ENCODE assay signal across 8 cellular contexts in the genomic region with DNA sequence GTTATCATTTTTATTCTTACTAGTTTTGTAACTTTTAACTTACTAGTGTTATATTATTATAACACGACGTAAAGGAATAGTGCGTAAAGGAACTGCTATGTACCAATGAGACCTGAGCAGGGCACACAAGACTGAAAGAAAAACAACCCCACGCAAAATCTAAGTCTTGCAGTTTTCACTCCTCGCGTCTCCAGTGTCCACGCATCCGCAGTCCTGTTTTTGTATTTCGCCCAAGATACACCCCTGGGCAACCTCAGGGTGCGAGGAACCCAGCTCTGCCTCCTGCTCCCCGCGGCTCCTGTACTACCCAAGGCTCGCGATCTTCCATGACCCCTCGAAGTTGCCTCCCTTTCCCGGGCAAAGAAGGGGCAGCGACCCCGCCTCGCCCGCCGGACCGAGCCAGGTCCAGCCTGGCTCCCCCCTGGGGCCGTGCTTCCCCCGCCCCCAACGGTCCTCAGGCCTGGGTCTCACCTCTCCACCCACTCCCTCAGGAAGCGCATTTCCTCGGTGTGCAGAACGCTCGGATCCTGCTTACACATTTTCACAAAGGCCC. TPM values are rescaled to one million over a fixed set of nuclear protein-coding genes. Genes with fewer than 3 reads are reported as not detected.
DNase-seq lines count a peak whose midpoint lies in the region; ATAC-seq and TF ChIP-seq lines count a peak whose summit lies in the region.

No MANE protein-coding gene starts in this region.

- intact Hi-C loops in PC-9 (cut with micrococcal nuclease; ENCODE audit: unreplicated experiment), result no loop called here
- intact Hi-C loops in MCF 10A (cut with micrococcal nuclease), result loop anchor here (2.0 kb wide), 1 partner anchor 203 kb away; no protein-coding TSS in a partner anchor

- peak overlapping the region; percentile 99 for H3K27ac Mint-ChIP-seq in MCF 10A (ENCODE audit: low read depth, unreplicated experiment)

- H3K36me3 Mint-ChIP-seq in MCF 10A (ENCODE audit: insufficient read depth, unreplicated experiment), result peaks cover 36% of the 10 kb centered on the region

- CTCF ChIA-PET in PC-9 (lab: Charles Lee) (no interaction called here), MCF 10A (lab: Yijun Ruan, JAX) (interaction anchor here (0.5 kb wide), 1 partner anchor 37 kb away, joined by 5 read pairs; the partner anchor contains the start of gene SLC25A17)

- peaks cover 57% of the 10 kb centered on the region for H4K20me1 ChIP-seq in PC-9 (ENCODE audit: insufficient read depth)

- POLR2A ChIA-PET in PC-9 (lab: Charles Lee; ENCODE audit: unreplicated experiment), result interaction anchor here (0.5 to 0.6 kb wide), 5 partner anchors 11 to 592 kb away, joined by 3 to 14 read pairs (median 9); no protein-coding TSS in a partner anchor
- POLR2A ChIA-PET in MCF 10A (lab: Yijun Ruan, JAX), result interaction anchor here (0.5 to 6.9 kb wide), 33 partner anchors 9 to 1536 kb away, joined by 3 to 58 read pairs (median 6); partner anchors contain the start of genes ACO2, PHF5A, RANGAP1 and RBX1

- H3K79me2 ChIP-seq in PC-9 (ENCODE audit: low read depth), result peaks cover 95% of the 10 kb centered on the region

- peak overlapping the region; percentile 99 for H3K4me2 ChIP-seq in PC-9

- DNase-seq in Ammon's horn (ENCODE audit: low spot score) (peak; percentile 29), PC-9 (peak in 1 of 2 experiments; percentile 36), MCF 10A (ENCODE audit: unreplicated experiment) (peak; percentile 34), skeletal muscle cell (ENCODE audit: low read depth) (no peak)
- no peak for DNase-seq in activated effector memory CD4-positive, alpha-beta T cell treated with anti-CD3 and anti-CD28 coated beads, Interleukin-2, amount 50 U/mL, for 16 hours

- H3K27ac ChIP-seq in PC-9 (peak overlapping the region; percentile 88), iPS-20b (ENCODE audit: low read length) (peak overlapping the region; percentile 44)

- TF ChIP-seq CTCF in PC-9 (conservative IDR thresholded peaks at IDR 0.05) (no peak), MCF 10A (IDR thresholded peaks at IDR 0.05; ENCODE audit: unreplicated experiment) (no peak)

- H3K27me3 ChIP-seq in PC-9 (ENCODE audit: insufficient read depth, low read depth) (no peaks in the 10 kb centered on the region), iPS-20b (ENCODE audit: insufficient read depth, low read length) (no peaks in the 10 kb centered on the region)

- H3K4me3 ChIP-seq in PC-9 (peak overlapping the region; percentile 98), iPS-20b (ENCODE audit: low read length) (peak overlapping the region; percentile 100), skeletal muscle cell (ENCODE audit: low read depth, low read length) (peak overlapping the region; percentile 100)

- no peaks in the 10 kb centered on the region for H3K9me2 ChIP-seq in PC-9 (ENCODE audit: insufficient read depth)

- H3K27me3 Mint-ChIP-seq in MCF 10A (ENCODE audit: insufficient read depth, unreplicated experiment), result no peaks in the 10 kb centered on the region

- peak overlapping the region; percentile 92 for H2AFZ ChIP-seq in PC-9

- peaks cover 18% of the 10 kb centered on the region for H3K4me1 Mint-ChIP-seq in MCF 10A (ENCODE audit: insufficient read depth, unreplicated experiment)

- H3K9me3 ChIP-seq in PC-9 (ENCODE audit: insufficient read depth, low read depth) (no peaks in the 10 kb centered on the region), iPS-20b (ENCODE audit: insufficient read depth, low read depth, low read length) (no peaks in the 10 kb centered on the region)

- ATAC-seq in GM18498 (IDR thresholded peaks at IDR 0.05; ENCODE audit: unreplicated experiment) (peak; percentile 30), HG02970 (IDR thresholded peaks at IDR 0.05; ENCODE audit: low FRiP score, unreplicated experiment) (peak; percentile 9)

- H3K4me3 Mint-ChIP-seq in MCF 10A (ENCODE audit: unreplicated experiment), result peak overlapping the region; percentile 97

- peak overlapping the region; percentile 99 for H3K9ac ChIP-seq in iPS-20b (ENCODE audit: low read depth, low read length)

- H3K36me3 ChIP-seq in PC-9 (ENCODE audit: low read depth), result peaks cover 28% of the 10 kb centered on the region
- H3K36me3 ChIP-seq in iPS-20b (ENCODE audit: insufficient read depth, low read depth, low read length), result peaks cover 30% of the 10 kb centered on the region

- BruUV-seq in PC-9 (replicated peaks; lab: Mats Ljungman, UMichigan) (TSS peak; percentile 42), MCF 10A (replicated peaks; lab: Mats Ljungman, UMichigan) (no TSS peak)

- peaks cover 9% of the 10 kb centered on the region for H3F3A ChIP-seq in PC-9 (ENCODE audit: insufficient read depth, low read depth)

- peaks cover 43% of the 10 kb centered on the region for H3K4me1 ChIP-seq in PC-9 (replicated peaks; ENCODE audit: insufficient read depth)
- H3K4me1 ChIP-seq in iPS-20b (ENCODE audit: insufficient read depth, low read length), result peaks cover 20% of the 10 kb centered on the region; the same call in 1 of the 2 replicates

- H3K9me3 Mint-ChIP-seq in MCF 10A (ENCODE audit: unreplicated experiment), result no peaks in the 10 kb centered on the region

RNA-seq across cellular contexts. Expression of gene ST13, which starts 0.4 kb away (rescaled TPM):
- 285 and 303 TPM in 2 replicates for total RNA-seq in PC-9 (2021)
- 191 and 231 TPM in 2 replicates for total RNA-seq in MCF 10A (2022)

RNA-seq across cellular contexts. Expression of gene XPNPEP3, which starts 0.9 kb away (rescaled TPM):
- total RNA-seq in PC-9 (2021) (34.3 and 42.7 TPM in 2 replicates), MCF 10A (2022) (33.1 and 47.2 TPM in 2 replicates)

RNA-seq across cellular contexts. Expression of gene DNAJB7, which starts 5.9 kb away (rescaled TPM):
- not detected in 2 replicates for total RNA-seq in PC-9 (2021)
- total RNA-seq in MCF 10A (2022), result not detected in 2 replicates

RNA-seq across cellular contexts. Expression of gene SLC25A17, which starts 36.9 kb away (rescaled TPM):
- total RNA-seq in PC-9 (2021) (25.0 and 28.1 TPM in 2 replicates), MCF 10A (2022) (21.1 and 22.3 TPM in 2 replicates)

Comparison
In these comparisons a context has a peak if more than half of its experiments do, and no peak if none do; other contexts are left out.
1. DNase-seq: peak in Ammon's horn (single experiment) and MCF 10A (single experiment); none in skeletal muscle cell (single experiment) and activated effector memory CD4-positive, alpha-beta T cell treated with anti-CD3 and anti-CD28 coated beads, Interleukin-2, amount 50 U/mL, for 16 hours (single experiment).
2. Peak in every context shown above with its lines, with median percentiles within 50 percentile points of each other: H3K4me3 ChIP-seq.